ENCODE assay signal across 16 cellular contexts in the genomic region with DNA sequence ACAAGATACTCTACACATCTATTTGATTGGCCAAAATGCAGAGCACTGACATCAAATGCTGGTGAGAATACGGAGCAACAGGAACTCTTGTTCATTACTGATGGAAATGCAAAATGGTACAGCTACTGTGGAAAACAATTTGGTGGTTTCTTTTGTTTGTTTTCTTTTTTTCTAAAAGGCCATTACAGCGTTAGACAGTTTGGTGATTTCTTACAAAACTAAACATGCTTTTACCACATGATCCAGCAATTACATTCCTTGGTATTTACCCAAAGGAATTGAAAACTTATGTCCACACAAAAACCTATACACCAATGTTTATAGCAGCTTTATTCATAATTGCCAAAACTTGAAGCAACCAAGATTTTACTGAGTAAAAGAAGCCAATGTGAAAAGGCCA.
DNase-seq lines count a peak whose midpoint lies in the region; ATAC-seq and TF ChIP-seq lines count a peak whose summit lies in the region.
"Had no signal": no experiment of that assay in that cellular context is flagged by ENCODE, and none has a peak within 500 bp of the region (broad histone marks: within the 10 kb centered on the region; RNA-seq: fewer than 3 reads in every experiment).

No MANE protein-coding gene starts in this region.

- H3K4me3 ChIP-seq in AG10803 (ENCODE audit: low read length) = no peak overlapping the region
- no peak overlapping the region for H3K4me3 ChIP-seq in astrocyte of the spinal cord (ENCODE audit: low read depth, low read length)
- H3K4me3 ChIP-seq in mucosa of descending colon = no peak overlapping the region

- intact Hi-C loops in mucosa of descending colon (cut with DNase I, micrococcal nuclease) = no loop called here

- no peak overlapping the region for H3K27ac Mint-ChIP-seq in HFFc6
- H3K27ac Mint-ChIP-seq: H9 had no signal

- ATAC-seq in mucosa of descending colon (no peak), GM18502 (IDR thresholded peaks at IDR 0.05; ENCODE audit: poor library complexity, unreplicated experiment) (no peak)

- H3K4me1 Mint-ChIP-seq in HFFc6 (ENCODE audit: low read depth) = peaks cover 29% of the 10 kb centered on the region

- no peaks in the 10 kb centered on the region for H3K36me3 ChIP-seq in mucosa of descending colon (ENCODE audit: low read depth)

- no peaks in the 10 kb centered on the region; the same call in 1 of the 2 replicates for H3K27me3 Mint-ChIP-seq in HFFc6 (ENCODE audit: insufficient read depth)

- no peaks in the 10 kb centered on the region for H3K9me3 ChIP-seq in mucosa of descending colon

- TF ChIP-seq CTCF in AG10803 (conservative IDR thresholded peaks at IDR 0.05; ENCODE audit: low read length) = no peak
- TF ChIP-seq CTCF in HFFc6 (IDR thresholded peaks at IDR 0.05) = no peak
- TF ChIP-seq CTCF in astrocyte of the spinal cord (IDR thresholded peaks at IDR 0.05; ENCODE audit: low read depth, low read length) = no peak
- no peak for TF ChIP-seq CTCF in mucosa of descending colon (IDR thresholded peaks at IDR 0.05)

- H3K4me3 Mint-ChIP-seq in HFFc6 = no peak overlapping the region
- H3K4me3 Mint-ChIP-seq: H9 had no signal

- in situ Hi-C loops in astrocyte of the spinal cord (cut with HindIII; ENCODE audit: low sequenced_read_pairs) = no loop called here

- no peaks in the 10 kb centered on the region for H3K36me3 Mint-ChIP-seq in HFFc6 (ENCODE audit: low read depth)

- H3K9me3 Mint-ChIP-seq in HFFc6 = no peaks in the 10 kb centered on the region

- no peaks in the 10 kb centered on the region for H3K4me1 ChIP-seq in mucosa of descending colon (ENCODE audit: low read depth)

- DNase-seq in AG10803 (ENCODE audit: low read depth) (peak; percentile 64), HFFc6 (peak; percentile 43), astrocyte of the spinal cord (ENCODE audit: low read depth, low spot score) (peak; percentile 35), iris pigment epithelial cell (ENCODE audit: low read depth) (peak; percentile 45), AML-193 (lab: John Stamatoyannopoulos, UW) (no peak), mucosa of descending colon (no peak)
- DNase-seq: DMS79; H9; KBM-7; MV-4-11; NCI-H1694 treated with DMSO at 0.1 percent for 48 hours; NCI-H510A; NCI-H748 treated with DMSO at 0.1 percent for 48 hours; NK-92 treated with Interleukin-12 subunit alpha and Interleukin-12 subunit beta, amount 100 ng/mL, for 24 hours; Right ventricle myocardium superior had no signal

Comparison
In these comparisons a context has a peak if more than half of its experiments do, and no peak if none do; other contexts are left out.
1. DNase-seq: peak in AG10803 (single experiment), HFFc6 (single experiment), astrocyte of the spinal cord (single experiment) and iris pigment epithelial cell (single experiment); none in AML-193 (0 of 2) and mucosa of descending colon (0 of 3).